Comparison of ENCODE assay signal across 1 cellular context in the genomic region with DNA sequence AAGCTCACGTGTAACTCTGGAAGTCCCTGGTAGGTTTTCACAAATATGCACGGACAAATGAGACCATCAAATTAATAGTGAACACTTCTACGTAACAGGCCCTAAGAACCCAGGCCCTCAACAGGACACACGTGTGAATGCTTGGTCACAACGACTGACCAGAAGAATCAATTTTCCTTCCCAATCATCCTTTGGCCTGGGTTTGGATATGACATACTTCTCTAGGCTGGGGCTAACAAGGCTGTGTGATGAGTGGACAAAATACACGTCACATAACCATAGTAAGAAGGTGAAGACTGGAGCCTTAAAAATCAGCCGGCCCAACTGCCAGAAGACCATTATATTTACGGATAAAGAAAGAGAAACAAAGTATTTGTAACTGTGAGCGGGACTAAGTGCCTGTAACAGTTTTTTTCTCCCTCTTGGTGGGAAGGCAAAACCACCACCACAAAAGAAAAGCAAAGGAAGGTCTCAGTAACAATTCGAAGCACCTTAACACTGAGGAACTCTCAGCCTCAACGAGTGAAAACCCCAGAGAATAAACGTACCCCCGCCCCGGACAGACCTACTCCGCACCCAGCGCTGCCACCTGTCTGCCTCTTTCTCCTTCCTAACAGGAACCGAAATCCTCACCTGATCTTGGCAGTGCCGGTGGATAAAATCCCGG.
TF ChIP-seq lines count a peak whose summit lies in the region.

No MANE protein-coding gene starts in this region.

TF ChIP-seq in HEK293, 187 proteins besides CTCF, POLR2A, EP300 and RAD21 (continued from another document):
- TF ChIP-seq ZNF18 (tag by site-specific recombination; IDR thresholded peaks at IDR 0.05): peak; percentile 64; the same call in 1 of the 2 replicates
- no peak for TF ChIP-seq FEZF1 (tag by site-specific recombination; IDR thresholded peaks at IDR 0.05)
- TF ChIP-seq, protein P1, sequence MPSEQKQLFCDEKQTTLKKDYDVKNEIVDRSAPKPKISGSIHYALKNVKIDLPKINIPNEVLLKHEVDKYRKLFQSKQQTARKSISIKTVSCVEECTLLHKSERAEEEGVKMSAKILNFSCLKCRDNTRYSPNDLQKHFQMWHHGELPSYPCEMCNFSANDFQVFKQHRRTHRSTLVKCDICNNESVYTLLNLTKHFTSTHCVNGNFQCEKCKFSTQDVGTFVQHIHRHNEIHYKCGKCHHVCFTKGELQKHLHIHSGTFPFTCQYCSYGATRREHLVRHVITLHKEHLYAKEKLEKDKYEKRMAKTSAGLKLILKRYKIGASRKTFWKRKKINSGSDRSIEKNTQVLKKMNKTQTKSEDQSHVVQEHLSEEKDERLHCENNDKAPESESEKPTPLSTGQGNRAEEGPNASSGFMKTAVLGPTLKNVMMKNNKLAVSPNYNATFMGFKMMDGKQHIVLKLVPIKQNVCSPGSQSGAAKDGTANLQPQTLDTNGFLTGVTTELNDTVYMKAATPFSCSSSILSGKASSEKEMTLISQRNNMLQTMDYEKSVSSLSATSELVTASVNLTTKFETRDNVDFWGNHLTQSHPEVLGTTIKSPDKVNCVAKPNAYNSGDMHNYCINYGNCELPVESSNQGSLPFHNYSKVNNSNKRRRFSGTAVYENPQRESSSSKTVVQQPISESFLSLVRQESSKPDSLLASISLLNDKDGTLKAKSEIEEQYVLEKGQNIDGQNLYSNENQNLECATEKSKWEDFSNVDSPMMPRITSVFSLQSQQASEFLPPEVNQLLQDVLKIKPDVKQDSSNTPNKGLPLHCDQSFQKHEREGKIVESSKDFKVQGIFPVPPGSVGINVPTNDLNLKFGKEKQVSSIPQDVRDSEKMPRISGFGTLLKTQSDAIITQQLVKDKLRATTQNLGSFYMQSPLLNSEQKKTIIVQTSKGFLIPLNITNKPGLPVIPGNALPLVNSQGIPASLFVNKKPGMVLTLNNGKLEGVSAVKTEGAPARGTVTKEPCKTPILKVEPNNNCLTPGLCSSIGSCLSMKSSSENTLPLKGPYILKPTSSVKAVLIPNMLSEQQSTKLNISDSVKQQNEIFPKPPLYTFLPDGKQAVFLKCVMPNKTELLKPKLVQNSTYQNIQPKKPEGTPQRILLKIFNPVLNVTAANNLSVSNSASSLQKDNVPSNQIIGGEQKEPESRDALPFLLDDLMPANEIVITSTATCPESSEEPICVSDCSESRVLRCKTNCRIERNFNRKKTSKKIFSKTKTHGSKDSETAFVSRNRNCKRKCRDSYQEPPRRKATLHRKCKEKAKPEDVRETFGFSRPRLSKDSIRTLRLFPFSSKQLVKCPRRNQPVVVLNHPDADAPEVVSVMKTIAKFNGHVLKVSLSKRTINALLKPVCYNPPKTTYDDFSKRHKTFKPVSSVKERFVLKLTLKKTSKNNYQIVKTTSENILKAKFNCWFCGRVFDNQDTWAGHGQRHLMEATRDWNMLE (tag by site-specific recombination; conservative IDR thresholded peaks at IDR 0.05; ENCODE audit: low read depth): no peak
- TF ChIP-seq ZNF548 (tag by site-specific recombination; IDR thresholded peaks at IDR 0.05): peak; percentile 50; the same call in 1 of the 2 replicates
- TF ChIP-seq ZNF155 (tag by site-specific recombination; IDR thresholded peaks at IDR 0.05): no peak
- no peak for TF ChIP-seq ZNF768 (tag by site-specific recombination; IDR thresholded peaks at IDR 0.05)
- no peak for TF ChIP-seq PRDM4 (tag by site-specific recombination; IDR thresholded peaks at IDR 0.05)
- no peak for TF ChIP-seq ZNF777 (tag by site-specific recombination; IDR thresholded peaks at IDR 0.05; ENCODE audit: borderline replicate concordance)
- no peak for TF ChIP-seq ZXDB (tag by site-specific recombination; IDR thresholded peaks at IDR 0.05)
- TF ChIP-seq REST (tag by site-specific recombination; IDR thresholded peaks at IDR 0.05): peak; percentile 70; the same call in 1 of the 2 replicates
- TF ChIP-seq ZNF664 (tag by site-specific recombination; IDR thresholded peaks at IDR 0.05): no peak
- TF ChIP-seq MYNN (tag by site-specific recombination; IDR thresholded peaks at IDR 0.05; ENCODE audit: borderline replicate concordance): no peak
- TF ChIP-seq SALL2 (tag by site-specific recombination; IDR thresholded peaks at IDR 0.05; ENCODE audit: borderline replicate concordance): no peak
- no peak for TF ChIP-seq ZNF555 (tag by site-specific recombination; conservative IDR thresholded peaks at IDR 0.05)
- TF ChIP-seq ZNF138 (tag by site-specific recombination; IDR thresholded peaks at IDR 0.05; ENCODE audit: borderline replicate concordance): no peak
- TF ChIP-seq, protein P2, sequence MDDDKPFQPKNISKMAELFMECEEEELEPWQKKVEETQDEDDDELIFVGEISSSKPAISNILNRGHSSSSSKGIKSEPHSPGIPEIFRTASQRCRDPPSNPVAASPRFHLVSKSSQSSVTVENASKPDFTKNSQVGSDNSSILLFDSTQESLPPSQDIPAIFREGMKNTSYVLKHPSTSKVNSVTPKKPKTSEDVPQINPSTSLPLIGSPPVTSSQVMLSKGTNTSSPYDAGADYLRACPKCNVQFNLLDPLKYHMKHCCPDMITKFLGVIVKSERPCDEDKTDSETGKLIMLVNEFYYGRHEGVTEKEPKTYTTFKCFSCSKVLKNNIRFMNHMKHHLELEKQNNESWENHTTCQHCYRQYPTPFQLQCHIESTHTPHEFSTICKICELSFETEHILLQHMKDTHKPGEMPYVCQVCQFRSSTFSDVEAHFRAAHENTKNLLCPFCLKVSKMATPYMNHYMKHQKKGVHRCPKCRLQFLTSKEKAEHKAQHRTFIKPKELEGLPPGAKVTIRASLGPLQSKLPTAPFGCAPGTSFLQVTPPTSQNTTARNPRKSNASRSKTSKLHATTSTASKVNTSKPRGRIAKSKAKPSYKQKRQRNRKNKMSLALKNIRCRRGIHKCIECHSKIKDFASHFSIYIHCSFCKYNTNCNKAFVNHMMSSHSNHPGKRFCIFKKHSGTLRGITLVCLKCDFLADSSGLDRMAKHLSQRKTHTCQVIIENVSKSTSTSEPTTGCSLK (tag by site-specific recombination; IDR thresholded peaks at IDR 0.05): no peak
- no peak for TF ChIP-seq ZEB2 (tag by site-specific recombination; IDR thresholded peaks at IDR 0.05)
- TF ChIP-seq, protein P3, sequence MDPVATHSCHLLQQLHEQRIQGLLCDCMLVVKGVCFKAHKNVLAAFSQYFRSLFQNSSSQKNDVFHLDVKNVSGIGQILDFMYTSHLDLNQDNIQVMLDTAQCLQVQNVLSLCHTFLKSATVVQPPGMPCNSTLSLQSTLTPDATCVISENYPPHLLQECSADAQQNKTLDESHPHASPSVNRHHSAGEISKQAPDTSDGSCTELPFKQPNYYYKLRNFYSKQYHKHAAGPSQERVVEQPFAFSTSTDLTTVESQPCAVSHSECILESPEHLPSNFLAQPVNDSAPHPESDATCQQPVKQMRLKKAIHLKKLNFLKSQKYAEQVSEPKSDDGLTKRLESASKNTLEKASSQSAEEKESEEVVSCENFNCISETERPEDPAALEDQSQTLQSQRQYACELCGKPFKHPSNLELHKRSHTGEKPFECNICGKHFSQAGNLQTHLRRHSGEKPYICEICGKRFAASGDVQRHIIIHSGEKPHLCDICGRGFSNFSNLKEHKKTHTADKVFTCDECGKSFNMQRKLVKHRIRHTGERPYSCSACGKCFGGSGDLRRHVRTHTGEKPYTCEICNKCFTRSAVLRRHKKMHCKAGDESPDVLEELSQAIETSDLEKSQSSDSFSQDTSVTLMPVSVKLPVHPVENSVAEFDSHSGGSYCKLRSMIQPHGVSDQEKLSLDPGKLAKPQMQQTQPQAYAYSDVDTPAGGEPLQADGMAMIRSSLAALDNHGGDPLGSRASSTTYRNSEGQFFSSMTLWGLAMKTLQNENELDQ (tag by site-specific recombination; IDR thresholded peaks at IDR 0.05; ENCODE audit: low read depth): no peak
- TF ChIP-seq ZNF660 (tag by site-specific recombination; IDR thresholded peaks at IDR 0.05): no peak; the same call in 1 of the 2 replicates
- no peak for TF ChIP-seq ZNF621 (tag by site-specific recombination; IDR thresholded peaks at IDR 0.05)
